Comparison of ENCODE assay signal across 1 cellular context in the genomic region with DNA sequence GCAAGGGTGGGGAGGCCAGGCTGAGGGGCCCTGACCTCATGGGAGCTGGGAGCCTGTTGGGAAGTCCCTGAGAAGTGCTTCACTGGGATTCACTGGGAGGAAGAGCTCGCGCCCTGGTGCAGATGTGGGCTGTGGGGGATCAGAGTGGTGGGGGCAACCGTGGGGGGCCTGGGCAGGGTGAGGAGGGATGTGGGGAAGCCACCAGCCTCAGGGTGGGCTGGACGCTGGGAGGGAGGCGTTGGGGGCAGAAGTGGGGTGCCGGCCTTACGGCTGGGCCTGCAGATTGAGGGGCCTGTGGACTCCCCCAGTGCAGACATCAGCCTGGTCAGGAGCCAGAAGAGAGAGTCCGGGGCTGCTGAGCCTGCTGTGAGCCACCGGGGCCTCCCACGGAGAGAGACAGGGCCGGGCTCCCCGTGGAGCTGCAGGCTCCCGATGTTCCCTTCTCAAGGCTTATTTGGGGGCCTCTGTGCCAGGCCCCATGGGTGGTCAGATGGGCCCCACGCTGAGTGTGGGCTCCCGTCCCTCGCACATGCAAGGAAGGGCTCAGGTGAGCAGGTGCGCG.
A peak's percentile ranks its signal among the peaks of the same experiment; 100 is the strongest.
TF ChIP-seq lines count a peak whose summit lies in the region.

No MANE protein-coding gene starts in this region.

TF ChIP-seq in HepG2, 621 proteins besides CTCF, POLR2A, EP300 and RAD21 (continued from another document):
- TF ChIP-seq, protein P1, sequence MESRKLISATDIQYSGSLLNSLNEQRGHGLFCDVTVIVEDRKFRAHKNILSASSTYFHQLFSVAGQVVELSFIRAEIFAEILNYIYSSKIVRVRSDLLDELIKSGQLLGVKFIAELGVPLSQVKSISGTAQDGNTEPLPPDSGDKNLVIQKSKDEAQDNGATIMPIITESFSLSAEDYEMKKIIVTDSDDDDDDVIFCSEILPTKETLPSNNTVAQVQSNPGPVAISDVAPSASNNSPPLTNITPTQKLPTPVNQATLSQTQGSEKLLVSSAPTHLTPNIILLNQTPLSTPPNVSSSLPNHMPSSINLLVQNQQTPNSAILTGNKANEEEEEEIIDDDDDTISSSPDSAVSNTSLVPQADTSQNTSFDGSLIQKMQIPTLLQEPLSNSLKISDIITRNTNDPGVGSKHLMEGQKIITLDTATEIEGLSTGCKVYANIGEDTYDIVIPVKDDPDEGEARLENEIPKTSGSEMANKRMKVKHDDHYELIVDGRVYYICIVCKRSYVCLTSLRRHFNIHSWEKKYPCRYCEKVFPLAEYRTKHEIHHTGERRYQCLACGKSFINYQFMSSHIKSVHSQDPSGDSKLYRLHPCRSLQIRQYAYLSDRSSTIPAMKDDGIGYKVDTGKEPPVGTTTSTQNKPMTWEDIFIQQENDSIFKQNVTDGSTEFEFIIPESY (CRISPR knock-in tag; IDR thresholded peaks at IDR 0.05) = 0 out of 2 replicates have a peak, but pooled peaks have one; percentile 20
- TF ChIP-seq ZNF615 (CRISPR knock-in tag; IDR thresholded peaks at IDR 0.05; ENCODE audit: borderline replicate concordance) = no peak
